Comparison of ENCODE assay signal across 30 cellular contexts in the genomic region with DNA sequence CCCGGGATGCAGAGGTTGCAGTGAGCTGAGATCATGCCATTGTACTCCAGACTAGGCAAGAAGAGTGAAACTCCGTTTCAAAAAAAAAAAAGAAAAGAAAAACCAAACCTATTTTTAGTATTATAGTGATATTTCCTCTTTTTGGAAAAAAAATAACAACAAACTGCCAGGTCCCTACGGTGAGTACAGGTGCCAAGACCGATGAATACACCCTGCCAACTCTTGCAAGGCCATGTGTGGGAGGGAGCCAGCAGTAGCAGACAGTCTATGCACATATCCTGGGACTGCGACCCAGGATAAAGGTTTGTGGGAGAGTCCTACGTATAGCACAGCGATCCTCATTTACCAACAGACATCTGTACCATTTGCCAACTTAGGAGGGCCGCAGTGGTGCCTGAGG.
DNase-seq lines count a peak whose midpoint lies in the region; ATAC-seq, FAIRE-seq and TF ChIP-seq lines count a peak whose summit lies in the region.
"Had no signal": no experiment of that assay in that cellular context is flagged by ENCODE, and none has a peak within 500 bp of the region (broad histone marks: within the 10 kb centered on the region; RNA-seq: fewer than 3 reads in every experiment).

No MANE protein-coding gene starts in this region.

- no peaks in the 10 kb centered on the region for H3K79me2 ChIP-seq in MM.1S (ENCODE audit: low read length)

- H3K9me3 ChIP-seq in MM.1S (replicated peaks; ENCODE audit: insufficient read depth, low read length) (no peaks in the 10 kb centered on the region), body of pancreas (no peaks in the 10 kb centered on the region), spleen (peaks cover 0 to 3% (median 0%) of the 10 kb centered on the region in 8 donors)
- H3K9me3 ChIP-seq: heart right ventricle, thyroid gland had no signal

- 30 to 32% methylated on average over 8 of the region's 8 CpGs for WGBS in body of pancreas, 2 donors
- 55 to 64% (median 61%) methylated on average over 8 of the region's 8 CpGs for WGBS in spleen, 5 donors

- H3K27me3 Mint-ChIP-seq in stimulated activated memory B cell treated with anti-CD40 and anti-IgM and Interleukin-4, amounts not matched to agents 10 μg/mL and 1 μg/mL and 100 μg/mL, for 72 hours, result no peaks in the 10 kb centered on the region
- H3K27me3 Mint-ChIP-seq: activated naive CD8-positive, alpha-beta T cell treated with anti-CD3 and anti-CD28 coated beads, Interleukin-2, amount 50 U/mL, for 24 hours; CD4-positive, alpha-beta T cell; naive thymus-derived CD8-positive, alpha-beta T cell had no signal

- H3K4me1 ChIP-seq in MM.1S (ENCODE audit: low read length) (peaks cover 37% of the 10 kb centered on the region), body of pancreas (peaks cover 21% of the 10 kb centered on the region), spleen (peaks cover 0 to 32% (median 21%) of the 10 kb centered on the region in 6 donors)
- H3K4me1 ChIP-seq: thyroid gland had no signal

- TF ChIP-seq POLR2A in GM12891 (IDR thresholded peaks at IDR 0.05; ENCODE audit: low read depth, low read length) (no peak), body of pancreas (IDR thresholded peaks at IDR 0.05) (no peak), spleen (IDR thresholded peaks at IDR 0.05) (no peak)

- no peaks in the 10 kb centered on the region for H3K9me2 ChIP-seq in MM.1S (replicated peaks; ENCODE audit: insufficient read depth, low read length)

- no peak overlapping the region for H3K9ac ChIP-seq in MM.1S (ENCODE audit: low read length)

- ATAC-seq in body of pancreas (peak; percentile 78), GM18867 (IDR thresholded peaks at IDR 0.05; ENCODE audit: unreplicated experiment) (no peak)
- ATAC-seq in stimulated activated memory B cell treated with anti-CD40 and anti-IgM and Interleukin-4, amounts not matched to agents 10 μg/mL and 1 μg/mL and 100 μg/mL, for 72 hours, result peak; percentile 83
- ATAC-seq: activated CD8-positive, alpha-beta T cell treated with anti-CD3 and anti-CD28 coated beads, Interleukin-2, amount 10 ng/mL, durations not matched to agents 7 days and 5 days; activated naive CD8-positive, alpha-beta T cell treated with anti-CD3 and anti-CD28 coated beads, Interleukin-2, amount 50 U/mL, for 24 hours; heart right ventricle; left colon; naive thymus-derived CD8-positive, alpha-beta T cell had no signal

- DNase-seq in GM12891 (ENCODE audit: insufficient read length, low spot score) (no peak), MM.1S (peak; percentile 68), body of pancreas (peak; percentile 54 to 80 (median 68)), spleen (no peak), SIG-M5 (lab: John Stamatoyannopoulos, UW) (no peak)
- DNase-seq: activated CD4-positive, alpha-beta T cell treated with anti-CD3 and anti-CD28 coated beads for 1 hour; activated CD8-positive, alpha-beta T cell treated with anti-CD3 and anti-CD28 coated beads, Interleukin-2, amount 10 ng/mL, durations not matched to agents 7 days and 5 days; activated gamma-delta T cell treated with Interleukin-2 at 50 U/mL for 16 hours; activated naive CD8-positive, alpha-beta T cell treated with anti-CD3 and anti-CD28 coated beads, Interleukin-2, amount 50 U/mL, for 24 hours; brain microvascular endothelial cell; CD4-positive, alpha-beta T cell; effector CD8-positive, alpha-beta T cell; heart right ventricle; left colon; naive thymus-derived CD8-positive, alpha-beta T cell; NCI-H1105; NCI-H2081; NCI-H82; occipital lobe; PC-9; SHP77; stimulated activated CD4-positive, alpha-beta T cell treated with anti-CD3 and anti-CD28 coated beads, Interleukin-4, amount 100 ng/mL, for 1 hour; stimulated activated naive CD4-positive, alpha-beta T cell; thyroid gland had no signal

- FAIRE-seq in GM12891 (lab: Jason Lieb, UNC), result peak; percentile 63
- FAIRE-seq: colon, G401.6, H54 had no signal

- H3K27ac Mint-ChIP-seq in stimulated activated memory B cell treated with anti-CD40 and anti-IgM and Interleukin-4, amounts not matched to agents 10 μg/mL and 1 μg/mL and 100 μg/mL, for 72 hours, result peak overlapping the region; percentile 83
- H3K27ac Mint-ChIP-seq: activated CD8-positive, alpha-beta T cell treated with anti-CD3 and anti-CD28 coated beads, Interleukin-2, amount 10 ng/mL, durations not matched to agents 7 days and 5 days; CD4-positive, alpha-beta T cell had no signal

- intact Hi-C loops in body of pancreas (cut with DNase I) (no loop called here), spleen (cut with DNase I; ENCODE audit: low total_unique reads) (no loop called here)

- H3K4me3 Mint-ChIP-seq in stimulated activated memory B cell treated with anti-CD40 and anti-IgM and Interleukin-4, amounts not matched to agents 10 μg/mL and 1 μg/mL and 100 μg/mL, for 72 hours, result peak overlapping the region; percentile 29
- H3K4me3 Mint-ChIP-seq: activated CD8-positive, alpha-beta T cell treated with anti-CD3 and anti-CD28 coated beads, Interleukin-2, amount 10 ng/mL, durations not matched to agents 7 days and 5 days; activated naive CD8-positive, alpha-beta T cell treated with anti-CD3 and anti-CD28 coated beads, Interleukin-2, amount 50 U/mL, for 24 hours; CD4-positive, alpha-beta T cell; naive thymus-derived CD8-positive, alpha-beta T cell had no signal

- H3K36me3 ChIP-seq in MM.1S (replicated peaks; ENCODE audit: insufficient read depth, low read length) (no peaks in the 10 kb centered on the region), body of pancreas (replicated peaks in 1 of 2; ENCODE audit: insufficient read depth in 1 of 2, low read depth in 2 of 2) (no peaks in the 10 kb centered on the region), spleen (no peaks in the 10 kb centered on the region)
- H3K36me3 ChIP-seq: brain microvascular endothelial cell, heart right ventricle, thyroid gland had no signal

- no peaks in the 10 kb centered on the region for H4K20me1 ChIP-seq in MM.1S (ENCODE audit: insufficient read depth, low read length)

- H3K4me2 ChIP-seq in MM.1S (ENCODE audit: low read depth, low read length), result peak overlapping the region; percentile 36
- H3K4me2 ChIP-seq: PC-9 had no signal

- TF ChIP-seq CTCF in MM.1S (IDR thresholded peaks at IDR 0.05; ENCODE audit: low read length) (no peak), body of pancreas (IDR thresholded peaks at IDR 0.05) (no peak), spleen (IDR thresholded peaks at IDR 0.05 in 8 of 11, conservative IDR thresholded peaks at IDR 0.05 in 3 of 11) (no peak)

- H3K4me1 Mint-ChIP-seq in stimulated activated memory B cell treated with anti-CD40 and anti-IgM and Interleukin-4, amounts not matched to agents 10 μg/mL and 1 μg/mL and 100 μg/mL, for 72 hours, result peaks cover 49% of the 10 kb centered on the region

- H3F3A ChIP-seq in MM.1S (ENCODE audit: insufficient read depth, low read length), result peaks cover 29% of the 10 kb centered on the region

- H3K27ac ChIP-seq in MM.1S (ENCODE audit: low read length), result peak overlapping the region; percentile 56; the same call in 1 of the 2 replicates
- no peak overlapping the region for H3K27ac ChIP-seq in body of pancreas
- peak overlapping the region in 2 of 8 donors; percentile 49 to 55 for H3K27ac ChIP-seq in spleen
- H3K27ac ChIP-seq: brain microvascular endothelial cell, HL-60, PC-9, thyroid gland had no signal

- H3K27me3 ChIP-seq in MM.1S (replicated peaks; ENCODE audit: insufficient read depth, low read length) (no peaks in the 10 kb centered on the region), body of pancreas (no peaks in the 10 kb centered on the region), spleen (replicated peaks in 1 of 7) (no peaks in the 10 kb centered on the region)
- H3K27me3 ChIP-seq: brain microvascular endothelial cell, heart right ventricle, thyroid gland had no signal

- H3K36me3 Mint-ChIP-seq in stimulated activated memory B cell treated with anti-CD40 and anti-IgM and Interleukin-4, amounts not matched to agents 10 μg/mL and 1 μg/mL and 100 μg/mL, for 72 hours, result no peaks in the 10 kb centered on the region

- H3K9me3 Mint-ChIP-seq in stimulated activated memory B cell treated with anti-CD40 and anti-IgM and Interleukin-4, amounts not matched to agents 10 μg/mL and 1 μg/mL and 100 μg/mL, for 72 hours, result no peaks in the 10 kb centered on the region
- H3K9me3 Mint-ChIP-seq: activated naive CD8-positive, alpha-beta T cell treated with anti-CD3 and anti-CD28 coated beads, Interleukin-2, amount 50 U/mL, for 24 hours; CD4-positive, alpha-beta T cell; naive thymus-derived CD8-positive, alpha-beta T cell had no signal

- H2AFZ ChIP-seq in MM.1S (ENCODE audit: low read length), result peak overlapping the region; percentile 16; the same call in 1 of the 2 replicates
- H2AFZ ChIP-seq: PC-9 had no signal

- H3K4me3 ChIP-seq in MM.1S (ENCODE audit: low read length), result no peak overlapping the region; the same call in 1 of the 2 replicates
- no peak overlapping the region for H3K4me3 ChIP-seq in body of pancreas
- H3K4me3 ChIP-seq in spleen, result no peak overlapping the region
- H3K4me3 ChIP-seq: heart right ventricle, PC-9, thyroid gland had no signal

TF ChIP-seq in GM12891, 5 proteins besides CTCF, POLR2A, EP300 and RAD21:
- no peak for TF ChIP-seq POLR2AphosphoS5 (IDR thresholded peaks at IDR 0.05; ENCODE audit: low read depth, low read length)
- TF ChIP-seq SPI1 (IDR thresholded peaks at IDR 0.05; ENCODE audit: low read depth, low read length), result no peak
- no peak for TF ChIP-seq POU2F2 (IDR thresholded peaks at IDR 0.05; ENCODE audit: low read depth, low read length)
- no peak for TF ChIP-seq TAF1 (IDR thresholded peaks at IDR 0.05; ENCODE audit: low read depth, low read length)
- no peak for TF ChIP-seq PAX5 (IDR thresholded peaks at IDR 0.05; ENCODE audit: insufficient read depth, low read length, severe bottlenecking)

Comparison
In these comparisons a context has a peak if more than half of its experiments do, and no peak if none do; other contexts are left out.
1. DNase-seq: peak in MM.1S (single experiment) and body of pancreas (4 of 4); none in GM12891 (single experiment), spleen (single experiment) and SIG-M5 (single experiment).